ENCODE assay signal across 8 cellular contexts in genomic region chr6:11536795-11537194, GRCh38. TPM values are rescaled to one million over a fixed set of nuclear protein-coding genes. Genes with fewer than 3 reads are reported as not detected.
DNase-seq lines count a peak whose midpoint lies in the region; ATAC-seq, FAIRE-seq and TF ChIP-seq lines count a peak whose summit lies in the region.

No MANE protein-coding gene starts in this region.

- no peaks in the 10 kb centered on the region for H3K9me3 Mint-ChIP-seq in CD8-positive, alpha-beta T cell
- H3K9me3 Mint-ChIP-seq in activated naive CD8-positive, alpha-beta T cell treated with anti-CD3 and anti-CD28 coated beads for 36 hours, result no peaks in the 10 kb centered on the region

- H3K27me3 Mint-ChIP-seq in CD8-positive, alpha-beta T cell (ENCODE audit: low read depth), result peaks cover 10% of the 10 kb centered on the region
- peaks cover 20% of the 10 kb centered on the region for H3K27me3 Mint-ChIP-seq in activated naive CD8-positive, alpha-beta T cell treated with anti-CD3 and anti-CD28 coated beads for 36 hours

- TF ChIP-seq CTCF in CD8-positive, alpha-beta T cell (IDR thresholded peaks at IDR 0.05), result no peak
- TF ChIP-seq CTCF in keratinocyte (optimal IDR thresholded peaks at IDR 0.05 in 1 of 3, IDR thresholded peaks at IDR 0.05 in 1 of 3, conservative IDR thresholded peaks at IDR 0.05 in 1 of 3; ENCODE audit: extremely low read depth in 1 of 3, insufficient read depth in 2 of 3, low read length in 3 of 3) (no peak), stomach (IDR thresholded peaks at IDR 0.05) (no peak)

- H3K4me1 Mint-ChIP-seq in CD8-positive, alpha-beta T cell (ENCODE audit: low read depth), result peaks cover 18% of the 10 kb centered on the region
- H3K4me1 Mint-ChIP-seq in activated naive CD8-positive, alpha-beta T cell treated with anti-CD3 and anti-CD28 coated beads for 36 hours, result peaks cover 14% of the 10 kb centered on the region

- 1 to 3% (median 2%) methylated on average over 12 of the region's 12 CpGs for WGBS in stomach, 5 donors

- H3K9me1 ChIP-seq in keratinocyte (ENCODE audit: control insufficient read depth, extremely low read depth, insufficient read depth, low read length), result no peaks in the 10 kb centered on the region

- H3K4me1 ChIP-seq in CD8-positive, alpha-beta T cell (ENCODE audit: insufficient read depth, low read length), result peaks cover 10% of the 10 kb centered on the region
- no peaks in the 10 kb centered on the region for H3K4me1 ChIP-seq in keratinocyte (ENCODE audit: control insufficient read depth, extremely low read depth, insufficient read depth, low read length)
- H3K4me1 ChIP-seq in stomach, result peaks cover 0 to 43% (median 21%) of the 10 kb centered on the region in 4 donors

- H3K9me3 ChIP-seq in CD8-positive, alpha-beta T cell (ENCODE audit: low read length), result no peaks in the 10 kb centered on the region
- H3K9me3 ChIP-seq in keratinocyte (ENCODE audit: control insufficient read depth, low read depth, low read length), result no peaks in the 10 kb centered on the region
- no peaks in the 10 kb centered on the region for H3K9me3 ChIP-seq in stomach

- H3K27ac ChIP-seq in CD8-positive, alpha-beta T cell (ENCODE audit: low read depth, low read length), result peak overlapping the region; percentile 60
- H3K27ac ChIP-seq in keratinocyte (ENCODE audit: control insufficient read depth, insufficient read depth, low read length) (no peak overlapping the region), stomach (peak overlapping the region in 4 of 5 donors; percentile 81 to 92 (median 89))

- no peaks in the 10 kb centered on the region for H3K27me3 ChIP-seq in CD8-positive, alpha-beta T cell (ENCODE audit: insufficient read depth, low read length)
- H3K27me3 ChIP-seq in keratinocyte (ENCODE audit: control insufficient read depth, extremely low read depth, insufficient read depth, low read length) (peaks cover 26% of the 10 kb centered on the region), stomach (no peaks in the 10 kb centered on the region)

- H3K9ac ChIP-seq in keratinocyte (ENCODE audit: control insufficient read depth, extremely low read depth, insufficient read depth, low read length), result no peak overlapping the region

- no peak overlapping the region for H2AFZ ChIP-seq in keratinocyte (ENCODE audit: control insufficient read depth, low read length)

- peak overlapping the region; percentile 63 for H3K4me2 ChIP-seq in keratinocyte (ENCODE audit: control insufficient read depth, extremely low read depth, insufficient read depth, low read depth, low read length)

- intact Hi-C loops in CD8-positive, alpha-beta T cell (cut with DNase I, micrococcal nuclease), result loop anchor here (1.0 to 10.0 kb wide), 15 partner anchors 154 to 1791 kb away; partner anchors contain the start of genes MAK (in 2 of the 2), NEDD9 (in 2 of the 2), TBC1D7 (in 2 of the 2) and TMEM14B (in 2 of the 2)
- intact Hi-C loops in stomach (cut with DNase I; ENCODE audit: low total_unique reads), result no loop called here

- H4K20me1 ChIP-seq in keratinocyte (ENCODE audit: control insufficient read depth, extremely low read depth, insufficient read depth, low read length), result no peaks in the 10 kb centered on the region

- POLR2A ChIA-PET in CD8-positive, alpha-beta T cell (lab: Charles Lee), result no interaction called here

- dilution Hi-C loops in keratinocyte (cut with MboI; ENCODE audit: extremely low pct_ligation_motif_present, low sequenced_read_pairs), result no loop called here

- ATAC-seq in CD8-positive, alpha-beta T cell, result no peak
- no peak for ATAC-seq in GM18520 (IDR thresholded peaks at IDR 0.05; ENCODE audit: unreplicated experiment)

- TF ChIP-seq POLR2A in stomach (IDR thresholded peaks at IDR 0.05), result no peak

- peak overlapping the region; percentile 85 for H3K4me3 ChIP-seq in CD8-positive, alpha-beta T cell (ENCODE audit: low read depth, low read length)
- H3K4me3 ChIP-seq in keratinocyte (ENCODE audit: control insufficient read depth in 2 of 3, extremely low read depth in 1 of 3, insufficient read depth in 2 of 3, low read depth in 1 of 3, low read length in 3 of 3), result peak overlapping the region; percentile 58 to 65 (median 58)
- peak overlapping the region; percentile 89 to 99 (median 96) for H3K4me3 ChIP-seq in stomach

- no peaks in the 10 kb centered on the region for H3K36me3 Mint-ChIP-seq in CD8-positive, alpha-beta T cell
- no peaks in the 10 kb centered on the region for H3K36me3 Mint-ChIP-seq in activated naive CD8-positive, alpha-beta T cell treated with anti-CD3 and anti-CD28 coated beads for 36 hours

- H3K36me3 ChIP-seq in CD8-positive, alpha-beta T cell (ENCODE audit: insufficient read depth, low read length), result no peaks in the 10 kb centered on the region
- no peaks in the 10 kb centered on the region for H3K36me3 ChIP-seq in keratinocyte (ENCODE audit: control insufficient read depth in 2 of 2, extremely low read depth in 1 of 2, insufficient read depth in 2 of 2, low read length in 2 of 2)
- no peaks in the 10 kb centered on the region for H3K36me3 ChIP-seq in stomach

- H3K27ac Mint-ChIP-seq in CD8-positive, alpha-beta T cell, result peak overlapping the region; percentile 62
- peak overlapping the region; percentile 56 for H3K27ac Mint-ChIP-seq in activated naive CD8-positive, alpha-beta T cell treated with anti-CD3 and anti-CD28 coated beads for 36 hours

- no peaks in the 10 kb centered on the region for H3K79me2 ChIP-seq in keratinocyte (ENCODE audit: control insufficient read depth, insufficient read depth, low read length)

- no peak for TF ChIP-seq EP300 in stomach (IDR thresholded peaks at IDR 0.05)

- CTCF ChIA-PET in CD8-positive, alpha-beta T cell (lab: Charles Lee), result no interaction called here

- no peak for DNase-seq in CD8-positive, alpha-beta T cell
- DNase-seq in HPDE6-E6E7 (ENCODE audit: extremely low spot score) (peak; percentile 2), keratinocyte (ENCODE audit: low read depth, low spot score) (no peak), stomach (no peak), SIG-M5 treated with dmso at 0.1 percent for 504 hours (lab: John Stamatoyannopoulos, UW; ENCODE audit: unreplicated experiment) (no peak), AG20443 (ENCODE audit: low spot score) (no peak)
- no peak for DNase-seq in activated naive CD8-positive, alpha-beta T cell treated with anti-CD3 and anti-CD28 coated beads for 36 hours

- FAIRE-seq in keratinocyte (lab: Jason Lieb, UNC), result no peak

- H3K4me3 Mint-ChIP-seq in CD8-positive, alpha-beta T cell, result peak overlapping the region; percentile 84
- H3K4me3 Mint-ChIP-seq in activated naive CD8-positive, alpha-beta T cell treated with anti-CD3 and anti-CD28 coated beads for 36 hours, result peak overlapping the region; percentile 81

RNA-seq across cellular contexts. Expression of gene TMEM170B, which starts 0.8 kb away (rescaled TPM):
- 1 to 10 TPM; 2.2 TPM for total RNA-seq in CD8-positive, alpha-beta T cell
- total RNA-seq in activated naive CD8-positive, alpha-beta T cell treated with anti-CD3 and anti-CD28 coated beads for 36 hours, result 1 to 10 TPM; 2.0 to 2.2 TPM
- polyA plus RNA-seq in keratinocyte, result 0.03 to 0.08 TPM (median 0.05 TPM) in 3 replicates
- polyA plus RNA-seq in keratinocyte (2011; ENCODE audit: low read depth), result 0.60 TPM
- polyA plus RNA-seq in keratinocyte (2011; cell fraction: cytosol; rRNA removed), result 0.04 and 0.06 TPM in 2 replicates
- polyA plus RNA-seq in keratinocyte (2011; cell fraction: nucleus; rRNA removed), result 0.07 and 0.10 TPM in 2 replicates
- polyA plus RNA-seq in keratinocyte (2012; ENCODE audit: low replicate concordance), result 0.11 and 0.51 TPM in 2 replicates
- 0.13 TPM in 2 of 3 replicates, not detected in the other for polyA minus RNA-seq in keratinocyte
- polyA minus RNA-seq in keratinocyte (2011; cell fraction: cytosol; rRNA and poly(A)+ RNA removed), result not detected
- polyA minus RNA-seq in keratinocyte (2011; cell fraction: nucleus; rRNA and poly(A)+ RNA removed), result 0.11 and 0.16 TPM in 2 replicates
- total RNA-seq in stomach, result 1 to 10 TPM in 4 of 5 donors, under 1 TPM in 1; 0.29 to 8.4 (median 1.9) TPM
- polyA plus RNA-seq in stomach, result 1 to 10 TPM in 2 of 3 donors, under 1 TPM in 1; 0.65 to 1.1 (median 1.1) TPM
